8 cellular contexts compared by ENCODE assay signal in the genomic region with DNA sequence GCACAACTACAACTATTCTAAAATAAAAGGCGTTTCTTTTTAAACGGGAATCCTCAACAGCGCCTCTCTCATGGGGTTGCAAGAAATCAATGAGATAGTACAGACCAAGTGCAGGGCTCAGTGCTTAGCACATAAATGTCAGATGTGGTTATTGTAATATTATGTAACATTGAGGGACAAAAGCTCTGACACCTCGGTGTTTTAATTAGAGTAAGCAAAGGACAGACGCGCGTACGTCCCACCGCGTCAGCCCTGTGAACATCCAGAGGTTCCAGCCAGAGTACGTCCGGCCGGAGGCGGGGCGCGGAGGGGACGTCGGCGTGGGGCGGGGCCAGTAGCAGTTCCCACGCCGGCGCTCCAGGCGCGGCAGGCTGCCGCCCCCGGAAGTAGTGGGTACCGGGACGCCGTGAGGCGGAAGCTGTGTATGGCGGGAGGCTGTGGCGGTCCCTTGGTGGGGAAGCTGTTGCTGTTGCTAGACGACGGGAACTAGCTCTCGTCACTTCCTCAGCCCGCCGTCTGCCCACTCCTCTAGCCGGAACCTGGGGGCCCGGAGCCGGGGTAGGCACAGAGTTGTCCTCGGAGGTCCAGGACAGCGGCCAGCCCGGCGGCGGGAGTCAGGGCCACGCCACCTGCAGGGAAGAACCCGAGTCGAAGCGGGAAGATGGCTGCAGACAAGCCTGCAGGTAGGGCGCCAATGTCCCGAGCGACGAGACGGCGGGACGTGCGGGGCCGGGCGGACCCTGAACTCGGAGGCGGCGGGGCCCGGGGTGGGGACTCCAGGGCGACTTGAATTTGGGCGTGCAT. TPM values are rescaled to one million over a fixed set of nuclear protein-coding genes. Genes with fewer than 3 reads are reported as not detected.
A peak's percentile ranks its signal among the peaks of the same experiment; 100 is the strongest.
DNase-seq lines count a peak whose midpoint lies in the region; ATAC-seq, FAIRE-seq and TF ChIP-seq lines count a peak whose summit lies in the region.

A gene with protein sequence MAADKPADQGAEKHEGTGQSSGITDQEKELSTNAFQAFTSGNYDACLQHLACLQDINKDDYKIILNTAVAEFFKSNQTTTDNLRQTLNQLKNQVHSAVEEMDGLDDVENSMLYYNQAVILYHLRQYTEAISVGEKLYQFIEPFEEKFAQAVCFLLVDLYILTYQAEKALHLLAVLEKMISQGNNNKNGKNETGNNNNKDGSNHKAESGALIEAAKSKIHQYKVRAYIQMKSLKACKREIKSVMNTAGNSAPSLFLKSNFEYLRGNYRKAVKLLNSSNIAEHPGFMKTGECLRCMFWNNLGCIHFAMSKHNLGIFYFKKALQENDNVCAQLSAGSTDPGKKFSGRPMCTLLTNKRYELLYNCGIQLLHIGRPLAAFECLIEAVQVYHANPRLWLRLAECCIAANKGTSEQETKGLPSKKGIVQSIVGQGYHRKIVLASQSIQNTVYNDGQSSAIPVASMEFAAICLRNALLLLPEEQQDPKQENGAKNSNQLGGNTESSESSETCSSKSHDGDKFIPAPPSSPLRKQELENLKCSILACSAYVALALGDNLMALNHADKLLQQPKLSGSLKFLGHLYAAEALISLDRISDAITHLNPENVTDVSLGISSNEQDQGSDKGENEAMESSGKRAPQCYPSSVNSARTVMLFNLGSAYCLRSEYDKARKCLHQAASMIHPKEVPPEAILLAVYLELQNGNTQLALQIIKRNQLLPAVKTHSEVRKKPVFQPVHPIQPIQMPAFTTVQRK (plus strand): TSS at position 389 of the 804 bp plus-strand sequence. CDS start 273 bp downstream, at position 662.

- H3K9me1 ChIP-seq in IMR-90 (ENCODE audit: insufficient read depth, low read length): peaks cover 8% of the 10 kb centered on the region
- H3K9me1 ChIP-seq in endothelial cell of umbilical vein (replicated peaks; ENCODE audit: control insufficient read depth, extremely low read depth, insufficient read depth, low read length): no peaks in the 10 kb centered on the region

- peak within 1 kb of the TSS; percentile 97 for H3K14ac ChIP-seq in IMR-90 (replicated peaks; ENCODE audit: low read depth, low read length)

- H2BK15ac ChIP-seq in IMR-90 (ENCODE audit: low read depth, low read length): no peak within 1 kb of the TSS; the same call in 2 of the 3 replicates

- H3K27ac ChIP-seq in IMR-90 (ENCODE audit: insufficient read depth, low read length) (peak within 1 kb of the TSS; percentile 75), OCI-LY7 (ENCODE audit: low read depth, low read length, poor library complexity, severe bottlenecking) (peak within 1 kb of the TSS; percentile 60), endothelial cell of umbilical vein (ENCODE audit: insufficient read depth, low read depth, low read length) (peak within 1 kb of the TSS; percentile 84)

- H4K20me1 ChIP-seq in IMR-90 (ENCODE audit: insufficient read depth, low read length): no peaks in the 10 kb centered on the region; the same call in 1 of the 2 replicates
- peaks cover 4% of the 10 kb centered on the region; the same call in 1 of the 2 replicates for H4K20me1 ChIP-seq in OCI-LY7 (ENCODE audit: insufficient read depth, low read length)
- H4K20me1 ChIP-seq in endothelial cell of umbilical vein (replicated peaks; ENCODE audit: control insufficient read depth, extremely low read depth, insufficient read depth, low read length): peaks cover 3% of the 10 kb centered on the region

- peak within 1 kb of the TSS; percentile 81 for H3K18ac ChIP-seq in IMR-90 (ENCODE audit: low read depth, low read length)

- peak within 1 kb of the TSS; percentile 83 for H2BK120ac ChIP-seq in IMR-90 (ENCODE audit: low read depth, low read length)

- H2BK5ac ChIP-seq in IMR-90 (ENCODE audit: low read depth, low read length, poor library complexity, severe bottlenecking): peak within 1 kb of the TSS; percentile 79

- intact Hi-C loops in IMR-90 (cut with micrococcal nuclease): no loop called here
- intact Hi-C loops in OCI-LY7 (cut with micrococcal nuclease; ENCODE audit: unreplicated experiment): loop anchor here (10.0 kb wide), 1 partner anchor 310 kb away; no protein-coding TSS in a partner anchor
- intact Hi-C loops in endothelial cell of umbilical vein (cut with micrococcal nuclease): loop anchor here (1.0 to 2.0 kb wide), 2 partner anchors 96 to 115 kb away; partner anchors contain the start of gene DYNC1LI1

- no peaks in the 10 kb centered on the region for H3K9me3 ChIP-seq in IMR-90 (ENCODE audit: control insufficient read depth, insufficient read depth, low read length)
- H3K9me3 ChIP-seq in OCI-LY7 (ENCODE audit: low read length): no peaks in the 10 kb centered on the region
- H3K9me3 ChIP-seq in endothelial cell of umbilical vein (replicated peaks; ENCODE audit: control insufficient read depth, insufficient read depth, low read length): no peaks in the 10 kb centered on the region

- DNase-seq in DMS114 treated with DMSO at 0.1 percent for 48 hours (lab: John Stamatoyannopoulos, UW; ENCODE audit: unreplicated experiment): peak; percentile 92
- DNase-seq in IMR-90: peak; percentile 89
- peak; percentile 98 for DNase-seq in OCI-LY7 (ENCODE audit: low spot score)
- DNase-seq in activated T-cell treated with anti-CD3 and anti-CD28 coated beads for 1 hour (ENCODE audit: low read depth): peak; percentile 89
- DNase-seq in endothelial cell of umbilical vein (ENCODE audit: low read depth, low spot score): peak; percentile 95
- peak; percentile 96 for DNase-seq in midbrain (lab: John Stamatoyannopoulos, UW)
- DNase-seq in stimulated activated CD8-positive, alpha-beta memory T cell treated with anti-CD3 and anti-CD28 coated beads, Interleukin-2, amount 100 ng/mL, for 1 hour (ENCODE audit: low read depth in 2 of 2): peak; percentile 87 to 90

- ATAC-seq in GM21528 (IDR thresholded peaks at IDR 0.05; ENCODE audit: low FRiP score, unreplicated experiment) (peak; percentile 99), IMR-90 (ENCODE audit: low read depth) (peak; percentile 98)

- H3K4me3 ChIP-seq in IMR-90 (ENCODE audit: insufficient read depth, low read depth, low read length) (peak within 1 kb of the TSS; percentile 76), OCI-LY7 (ENCODE audit: low read depth, low read length, poor library complexity, severe bottlenecking) (peak within 1 kb of the TSS; percentile 97), endothelial cell of umbilical vein (replicated peaks in 1 of 3; ENCODE audit: insufficient read depth in 1 of 3, low read depth in 1 of 3, low read length in 3 of 3) (peak within 1 kb of the TSS; percentile 63 to 89 (median 87))

- dilution Hi-C loops in IMR-90 (cut with HindIII; ENCODE audit: low sequenced_read_pairs, unreplicated experiment) (no loop called here), endothelial cell of umbilical vein (cut with MboI; ENCODE audit: extremely low pct_ligation_motif_present, low sequenced_read_pairs) (no loop called here)

- H3K4me2 ChIP-seq in IMR-90 (ENCODE audit: low read depth, low read length) (peak within 1 kb of the TSS; percentile 97), OCI-LY7 (ENCODE audit: low read length) (peak within 1 kb of the TSS; percentile 99), endothelial cell of umbilical vein (ENCODE audit: insufficient read depth, low read length) (peak within 1 kb of the TSS; percentile 97)

- H2AK5ac ChIP-seq in IMR-90 (ENCODE audit: low read depth, low read length): peak within 1 kb of the TSS; percentile 37; the same call in 1 of the 2 replicates

- H3K27me3 ChIP-seq in IMR-90 (ENCODE audit: control insufficient read depth, insufficient read depth, low read length): no peaks in the 10 kb centered on the region
- H3K27me3 ChIP-seq in endothelial cell of umbilical vein (ENCODE audit: control insufficient read depth in 2 of 2, insufficient read depth in 2 of 2, low read length in 2 of 2): no peaks in the 10 kb centered on the region

- H3K4me1 ChIP-seq in IMR-90 (ENCODE audit: control insufficient read depth, insufficient read depth, low read length) (no peaks in the 10 kb centered on the region), OCI-LY7 (ENCODE audit: insufficient read depth, low read length, poor library complexity, severe bottlenecking) (peaks cover 22% of the 10 kb centered on the region), endothelial cell of umbilical vein (ENCODE audit: control insufficient read depth, extremely low read depth, insufficient read depth, low read length) (peaks cover 19% of the 10 kb centered on the region)

- CTCF ChIA-PET in IMR-90 (lab: Yijun Ruan, JAX): interaction anchor here (0.8 kb wide), 1 partner anchor 29 kb away, joined by 6 read pairs; no protein-coding TSS in a partner anchor
- CTCF ChIA-PET in OCI-LY7 (lab: Charles Lee; ENCODE audit: unreplicated experiment): interaction anchor here (0.6 to 1.0 kb wide), 2 partner anchors 12 to 206 kb away, joined by 3 read pairs; no protein-coding TSS in a partner anchor
- CTCF ChIA-PET in endothelial cell of umbilical vein (lab: Charles Lee): interaction anchor here (0.5 to 2.0 kb wide), 6 partner anchors 10 to 48 kb away, joined by 3 to 8 read pairs (median 4); no protein-coding TSS in a partner anchor

- H3K4ac ChIP-seq in IMR-90 (ENCODE audit: low read depth, low read length): peak within 1 kb of the TSS; percentile 81

- no peak for TF ChIP-seq RAD21 in IMR-90 (IDR thresholded peaks at IDR 0.05; ENCODE audit: low read length)

- H4K8ac ChIP-seq in IMR-90 (ENCODE audit: low read depth in 2 of 2, low read length in 2 of 2): peak within 1 kb of the TSS; percentile 76 to 89

- in situ Hi-C loops in IMR-90 (cut with MboI; ENCODE audit: low sequenced_read_pairs): no loop called here

- peak within 1 kb of the TSS; percentile 90 for H3K23ac ChIP-seq in IMR-90 (ENCODE audit: low read depth, low read length)

- no TSS peak for BruUV-seq in IMR-90 (replicated peaks; lab: Mats Ljungman, UMichigan)
- BruUV-seq in OCI-LY7 (replicated peaks; lab: Mats Ljungman, UMichigan): no TSS peak
- no TSS peak for BruUV-seq in endothelial cell of umbilical vein (replicated peaks; lab: Mats Ljungman, UMichigan)

- H3K9ac ChIP-seq in IMR-90 (ENCODE audit: low read depth, low read length) (peak within 1 kb of the TSS; percentile 83), endothelial cell of umbilical vein (replicated peaks; ENCODE audit: extremely low read depth, insufficient read depth, low read length) (peak within 1 kb of the TSS; percentile 90)

- peak within 1 kb of the TSS; percentile 74; the same call in 1 of the 2 replicates for H4K5ac ChIP-seq in IMR-90 (ENCODE audit: low read depth, low read length)

- POLR2A ChIA-PET in IMR-90 (lab: Charles Lee; ENCODE audit: unreplicated experiment) (interaction anchor here (0.6 to 0.7 kb wide), 2 partner anchors 32 to 174 kb away, joined by 7 to 8 read pairs; no protein-coding TSS in a partner anchor), OCI-LY7 (lab: Charles Lee) (interaction anchor here (0.6 to 1.8 kb wide), 14 partner anchors 11 to 385 kb away, joined by 3 to 7 read pairs (median 3); no protein-coding TSS in a partner anchor), endothelial cell of umbilical vein (lab: Charles Lee) (interaction anchor here (0.8 kb wide), 1 partner anchor 182 kb away, joined by 3 read pairs; the partner anchor contains the start of gene CMTM6)

- peak within 1 kb of the TSS; percentile 99 for H2AFZ ChIP-seq in IMR-90 (replicated peaks; ENCODE audit: low read length, poor library complexity)
- peak within 1 kb of the TSS; percentile 97 for H2AFZ ChIP-seq in OCI-LY7 (ENCODE audit: low read length)
- peak within 1 kb of the TSS; percentile 100 for H2AFZ ChIP-seq in endothelial cell of umbilical vein (ENCODE audit: low read depth, low read length)

- TF ChIP-seq POLR2A in IMR-90 (IDR thresholded peaks at IDR 0.05; ENCODE audit: low read depth, low read length) (peak; percentile 63; the same call in 1 of the 2 replicates), endothelial cell of umbilical vein (IDR thresholded peaks at IDR 0.05; ENCODE audit: low read depth, low read length) (peak; percentile 41)

- H3K79me1 ChIP-seq in IMR-90 (ENCODE audit: low read depth in 1 of 2, low read length in 2 of 2): peaks cover 20 to 33% of the 10 kb centered on the region in 2 experiments

- peaks cover 46% of the 10 kb centered on the region for H3K79me2 ChIP-seq in OCI-LY7 (ENCODE audit: insufficient read depth, low read depth, low read length)
- peaks cover 32% of the 10 kb centered on the region for H3K79me2 ChIP-seq in endothelial cell of umbilical vein (ENCODE audit: control insufficient read depth, insufficient read depth, low read length)

- no peak for TF ChIP-seq CTCF in IMR-90 (conservative IDR thresholded peaks at IDR 0.05; ENCODE audit: low read depth, low read length)
- TF ChIP-seq CTCF in OCI-LY7 (conservative IDR thresholded peaks at IDR 0.05; ENCODE audit: low read length): peak; percentile 25; the same call in 1 of the 2 replicates
- TF ChIP-seq CTCF in endothelial cell of umbilical vein (IDR thresholded peaks at IDR 0.05; ENCODE audit: extremely low read depth in 1 of 2, insufficient read depth in 1 of 2, low read depth in 1 of 2, low read length in 2 of 2): no peak

- H2BK20ac ChIP-seq in IMR-90 (ENCODE audit: low read depth, low read length): peak within 1 kb of the TSS; percentile 76; the same call in 1 of the 2 replicates

- H3K56ac ChIP-seq in IMR-90 (ENCODE audit: extremely low read depth, insufficient read depth, low read length): peak within 1 kb of the TSS; percentile 89

- peak within 1 kb of the TSS; percentile 95 for H2AK9ac ChIP-seq in IMR-90 (replicated peaks; ENCODE audit: low read depth, low read length, poor library complexity)

- H3K36me3 ChIP-seq in IMR-90 (ENCODE audit: control insufficient read depth, insufficient read depth, low read length) (0 out of 2 replicates have a peak, but pooled peaks cover 1% of the 10 kb centered on the region), OCI-LY7 (ENCODE audit: insufficient read depth, low read length) (peaks cover 23% of the 10 kb centered on the region), endothelial cell of umbilical vein (ENCODE audit: control insufficient read depth in 2 of 2, extremely low read depth in 1 of 2, insufficient read depth in 2 of 2, low read length in 2 of 2) (peaks cover 0 to 3% of the 10 kb centered on the region in 2 experiments)

- peak within 1 kb of the TSS; percentile 60 for H4K91ac ChIP-seq in IMR-90 (ENCODE audit: insufficient read depth, low read depth, low read length)

- peak; percentile 97 for FAIRE-seq in endothelial cell of umbilical vein (lab: Jason Lieb, UNC)

- WGBS in IMR-90 (ENCODE audit: extremely low coverage in 2 of 2, insufficient read length in 1 of 2), 2 experiments: 1% methylated on average over 44 of the region's 66 CpGs; no CpG with 5 or more reads in 1 of the 2 experiments

- H3K9me2 ChIP-seq in OCI-LY7 (ENCODE audit: insufficient read depth, low read length): no peaks in the 10 kb centered on the region

RNA-seq across cellular contexts. Expression of the gene that starts here (rescaled TPM):
- total RNA-seq in IMR-90 (2012; rRNA removed) (19.4 and 20.4 TPM in 2 replicates), OCI-LY7 (2022) (60.3 and 67.6 TPM in 2 replicates), endothelial cell of umbilical vein (28.6 and 34.2 TPM in 2 replicates)
- polyA plus RNA-seq in IMR-90 (2012; rRNA removed) (15.8 and 19.9 TPM in 2 replicates), endothelial cell of umbilical vein (18.3 and 23.6 TPM in 2 replicates)
- polyA plus RNA-seq in IMR-90 (2012; cell fraction: cytosol; rRNA removed): 5.3 and 9.9 TPM in 2 replicates
- 5.4 and 18.3 TPM in 2 replicates for polyA plus RNA-seq in IMR-90 (2012; cell fraction: nucleus; rRNA removed; ENCODE audit: low replicate concordance)
- 50.2 and 56.1 TPM in 2 replicates for total RNA-seq in OCI-LY7 (2014; rRNA removed; shearing (Covaris generic))
- polyA plus RNA-seq in endothelial cell of umbilical vein (2011; cell fraction: cytosol; rRNA removed): 26.1 and 29.3 TPM in 2 replicates
- polyA plus RNA-seq in endothelial cell of umbilical vein (2011; cell fraction: nucleus; rRNA removed): 33.0 and 37.7 TPM in 2 replicates
- 13.7 and 15.1 TPM in 2 replicates for polyA plus RNA-seq in endothelial cell of umbilical vein (2012)
- polyA minus RNA-seq in endothelial cell of umbilical vein: 12.9 and 15.3 TPM in 2 replicates
- 32.3 TPM for polyA minus RNA-seq in endothelial cell of umbilical vein (2011; cell fraction: cytosol; rRNA and poly(A)+ RNA removed)
- polyA minus RNA-seq in endothelial cell of umbilical vein (2011; cell fraction: nucleus; rRNA and poly(A)+ RNA removed): 18.4 and 21.3 TPM in 2 replicates

Comparison
In these comparisons a context has a peak if more than half of its experiments do, and no peak if none do; other contexts are left out.
1. Peak in every context shown above with its lines: DNase-seq, ATAC-seq, H3K4me3 ChIP-seq and H3K27ac ChIP-seq.